ENCODE assay signal across 8 cellular contexts in genomic region chr16:30065112-30065942, GRCh38. TPM values are rescaled to one million over a fixed set of nuclear protein-coding genes. Genes with fewer than 3 reads are reported as not detected.
A peak's percentile ranks its signal among the peaks of the same experiment; 100 is the strongest.
DNase-seq lines count a peak whose midpoint lies in the region; ATAC-seq lines count a peak whose summit lies in the region.

TSS of gene ALDOA (plus strand) at chr16:30065760. CDS start at chr16:30066898, 1,138 bp downstream.

- peak within 1 kb of the TSS; percentile 97 for H3K27ac Mint-ChIP-seq in activated CD8-positive, alpha-beta memory T cell treated with anti-CD3 and anti-CD28 coated beads, Interleukin-2, amount 10 ng/mL, durations not matched to agents 7 days and 5 days

- peaks cover 48% of the 10 kb centered on the region for H3K36me3 Mint-ChIP-seq in activated CD8-positive, alpha-beta memory T cell treated with anti-CD3 and anti-CD28 coated beads, Interleukin-2, amount 10 ng/mL, durations not matched to agents 7 days and 5 days

- H3K9ac ChIP-seq in NT2/D1 (ENCODE audit: insufficient read length, low read depth) (peak within 1 kb of the TSS; percentile 99), endocrine pancreas (ENCODE audit: control insufficient read depth, insufficient read depth, low read length) (peak within 1 kb of the TSS; percentile 99)

- peak; percentile 60 for ATAC-seq in GM21367 (IDR thresholded peaks at IDR 0.05; ENCODE audit: unreplicated experiment)
- peak; percentile 89 for ATAC-seq in activated CD8-positive, alpha-beta memory T cell treated with anti-CD3 and anti-CD28 coated beads, Interleukin-2, amount 10 ng/mL, durations not matched to agents 7 days and 5 days

- H3K9me3 ChIP-seq in NT2/D1 (ENCODE audit: insufficient read depth, low read length) (no peaks in the 10 kb centered on the region), endocrine pancreas (ENCODE audit: control insufficient read depth, low read length) (no peaks in the 10 kb centered on the region)

- H3K36me3 ChIP-seq in NT2/D1 (ENCODE audit: insufficient read depth, insufficient read length, low read length) (peaks cover 45% of the 10 kb centered on the region), endocrine pancreas (ENCODE audit: control insufficient read depth, insufficient read depth, low read length) (peaks cover 6% of the 10 kb centered on the region)

- H3K4me1 Mint-ChIP-seq in activated CD8-positive, alpha-beta memory T cell treated with anti-CD3 and anti-CD28 coated beads, Interleukin-2, amount 10 ng/mL, durations not matched to agents 7 days and 5 days: peaks cover 45% of the 10 kb centered on the region

- peaks cover 38% of the 10 kb centered on the region for H3K4me1 ChIP-seq in NT2/D1 (ENCODE audit: insufficient read depth, insufficient read length)
- no peaks in the 10 kb centered on the region for H3K4me1 ChIP-seq in endocrine pancreas (ENCODE audit: control insufficient read depth, insufficient read depth, low read length)

- CTCF ChIA-PET in activated CD8-positive, alpha-beta memory T cell treated with anti-CD3 and anti-CD28 coated beads, Interleukin-2, amount 10 ng/mL, durations not matched to agents 7 days and 5 days (lab: Charles Lee): interaction anchor here (0.8 to 10.1 kb wide), 16 partner anchors 9 to 373 kb away, joined by 3 to 107 read pairs (median 3); partner anchors contain the start of genes CORO1A, INO80E, TBX6 and TLCD3B

- peak within 1 kb of the TSS; percentile 95 for H3K4me3 Mint-ChIP-seq in activated CD8-positive, alpha-beta memory T cell treated with anti-CD3 and anti-CD28 coated beads, Interleukin-2, amount 10 ng/mL, durations not matched to agents 7 days and 5 days

- DNase-seq in COLO829 (ENCODE audit: low spot score) (peak; percentile 86), HUDEP-2 (lab: John Stamatoyannopoulos, UW; ENCODE audit: unreplicated experiment in 76 of 76) (peak in 75 of 76 experiments; percentile 28 to 97 (median 92)), NT2/D1 (ENCODE audit: low read depth, low spot score) (peak; percentile 96), mesenteric fat pad (ENCODE audit: low spot score) (peak; percentile 99)
- peak; percentile 98 for DNase-seq in activated CD8-positive, alpha-beta memory T cell treated with anti-CD3 and anti-CD28 coated beads, Interleukin-2, amount 10 ng/mL, durations not matched to agents 7 days and 5 days
- peak; percentile 88 for DNase-seq in stimulated activated CD8-positive, alpha-beta memory T cell treated with anti-CD3 and anti-CD28 coated beads, Interleukin-15, amount 100 ng/mL, for 24 hours (ENCODE audit: low read depth)

- H3K4me3 ChIP-seq in NT2/D1 (ENCODE audit: insufficient read length, low read depth) (peak within 1 kb of the TSS; percentile 98), endocrine pancreas (ENCODE audit: control insufficient read depth, insufficient read depth, low read length) (peak within 1 kb of the TSS; percentile 77)

- no peaks in the 10 kb centered on the region for H3K27me3 ChIP-seq in NT2/D1 (ENCODE audit: insufficient read depth, insufficient read length)
- H3K27me3 ChIP-seq in endocrine pancreas (ENCODE audit: control insufficient read depth, insufficient read depth, low read length): no peaks in the 10 kb centered on the region

- no peaks in the 10 kb centered on the region for H3K9me3 Mint-ChIP-seq in activated CD8-positive, alpha-beta memory T cell treated with anti-CD3 and anti-CD28 coated beads, Interleukin-2, amount 10 ng/mL, durations not matched to agents 7 days and 5 days (ENCODE audit: low read depth)

- H3K27me3 Mint-ChIP-seq in activated CD8-positive, alpha-beta memory T cell treated with anti-CD3 and anti-CD28 coated beads, Interleukin-2, amount 10 ng/mL, durations not matched to agents 7 days and 5 days: no peaks in the 10 kb centered on the region

RNA-seq across cellular contexts. Expression of gene ALDOA, which starts in this region (rescaled TPM):
- 1,000 to 10,000 TPM; 1,292 to 1,318 TPM for total RNA-seq in activated CD8-positive, alpha-beta memory T cell treated with anti-CD3 and anti-CD28 coated beads, Interleukin-2, amount 10 ng/mL, durations not matched to agents 7 days and 5 days
- 1,236 TPM for total RNA-seq in mesenteric fat pad

Comparison
In these comparisons a context has a peak if more than half of its experiments do, and no peak if none do; other contexts are left out.
1. Peak in every context shown above with its lines: DNase-seq, ATAC-seq and H3K4me3 ChIP-seq.